1 cellular context compared by ENCODE assay signal in the genomic region with DNA sequence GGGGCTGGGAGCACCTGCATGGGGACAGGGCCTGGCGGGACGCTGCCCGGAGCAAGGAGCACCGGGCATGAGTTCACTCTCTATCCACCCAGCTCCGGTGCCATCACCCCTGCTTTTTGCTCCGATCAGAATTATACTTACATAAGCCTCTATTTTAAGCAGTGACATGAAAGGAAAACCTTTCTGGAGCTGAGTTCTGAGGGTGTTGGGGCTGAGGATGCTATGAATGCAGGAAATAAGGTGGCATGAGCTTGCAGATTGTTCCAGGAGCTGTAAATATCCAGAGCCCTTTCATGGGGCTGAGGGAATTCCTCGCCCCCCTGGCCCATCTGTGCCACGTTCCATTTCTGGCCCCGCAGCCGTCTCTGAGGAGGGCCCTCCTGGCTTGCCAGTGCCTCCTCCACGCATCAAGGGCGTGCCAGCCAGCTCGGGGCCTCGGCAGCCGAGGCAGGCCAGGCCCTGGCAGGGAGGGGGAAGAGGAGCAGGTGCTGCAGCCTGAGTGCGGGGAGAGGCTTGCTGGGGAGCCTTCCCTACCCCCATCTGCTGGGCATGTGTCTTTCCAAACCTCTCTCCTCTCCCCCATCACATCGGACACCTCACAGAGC.
TF ChIP-seq lines count a peak whose summit lies in the region.

No MANE protein-coding gene starts in this region.

TF ChIP-seq in GM23338, 12 proteins besides CTCF, POLR2A, EP300 and RAD21 (continued from another document):
- TF ChIP-seq, protein P1, sequence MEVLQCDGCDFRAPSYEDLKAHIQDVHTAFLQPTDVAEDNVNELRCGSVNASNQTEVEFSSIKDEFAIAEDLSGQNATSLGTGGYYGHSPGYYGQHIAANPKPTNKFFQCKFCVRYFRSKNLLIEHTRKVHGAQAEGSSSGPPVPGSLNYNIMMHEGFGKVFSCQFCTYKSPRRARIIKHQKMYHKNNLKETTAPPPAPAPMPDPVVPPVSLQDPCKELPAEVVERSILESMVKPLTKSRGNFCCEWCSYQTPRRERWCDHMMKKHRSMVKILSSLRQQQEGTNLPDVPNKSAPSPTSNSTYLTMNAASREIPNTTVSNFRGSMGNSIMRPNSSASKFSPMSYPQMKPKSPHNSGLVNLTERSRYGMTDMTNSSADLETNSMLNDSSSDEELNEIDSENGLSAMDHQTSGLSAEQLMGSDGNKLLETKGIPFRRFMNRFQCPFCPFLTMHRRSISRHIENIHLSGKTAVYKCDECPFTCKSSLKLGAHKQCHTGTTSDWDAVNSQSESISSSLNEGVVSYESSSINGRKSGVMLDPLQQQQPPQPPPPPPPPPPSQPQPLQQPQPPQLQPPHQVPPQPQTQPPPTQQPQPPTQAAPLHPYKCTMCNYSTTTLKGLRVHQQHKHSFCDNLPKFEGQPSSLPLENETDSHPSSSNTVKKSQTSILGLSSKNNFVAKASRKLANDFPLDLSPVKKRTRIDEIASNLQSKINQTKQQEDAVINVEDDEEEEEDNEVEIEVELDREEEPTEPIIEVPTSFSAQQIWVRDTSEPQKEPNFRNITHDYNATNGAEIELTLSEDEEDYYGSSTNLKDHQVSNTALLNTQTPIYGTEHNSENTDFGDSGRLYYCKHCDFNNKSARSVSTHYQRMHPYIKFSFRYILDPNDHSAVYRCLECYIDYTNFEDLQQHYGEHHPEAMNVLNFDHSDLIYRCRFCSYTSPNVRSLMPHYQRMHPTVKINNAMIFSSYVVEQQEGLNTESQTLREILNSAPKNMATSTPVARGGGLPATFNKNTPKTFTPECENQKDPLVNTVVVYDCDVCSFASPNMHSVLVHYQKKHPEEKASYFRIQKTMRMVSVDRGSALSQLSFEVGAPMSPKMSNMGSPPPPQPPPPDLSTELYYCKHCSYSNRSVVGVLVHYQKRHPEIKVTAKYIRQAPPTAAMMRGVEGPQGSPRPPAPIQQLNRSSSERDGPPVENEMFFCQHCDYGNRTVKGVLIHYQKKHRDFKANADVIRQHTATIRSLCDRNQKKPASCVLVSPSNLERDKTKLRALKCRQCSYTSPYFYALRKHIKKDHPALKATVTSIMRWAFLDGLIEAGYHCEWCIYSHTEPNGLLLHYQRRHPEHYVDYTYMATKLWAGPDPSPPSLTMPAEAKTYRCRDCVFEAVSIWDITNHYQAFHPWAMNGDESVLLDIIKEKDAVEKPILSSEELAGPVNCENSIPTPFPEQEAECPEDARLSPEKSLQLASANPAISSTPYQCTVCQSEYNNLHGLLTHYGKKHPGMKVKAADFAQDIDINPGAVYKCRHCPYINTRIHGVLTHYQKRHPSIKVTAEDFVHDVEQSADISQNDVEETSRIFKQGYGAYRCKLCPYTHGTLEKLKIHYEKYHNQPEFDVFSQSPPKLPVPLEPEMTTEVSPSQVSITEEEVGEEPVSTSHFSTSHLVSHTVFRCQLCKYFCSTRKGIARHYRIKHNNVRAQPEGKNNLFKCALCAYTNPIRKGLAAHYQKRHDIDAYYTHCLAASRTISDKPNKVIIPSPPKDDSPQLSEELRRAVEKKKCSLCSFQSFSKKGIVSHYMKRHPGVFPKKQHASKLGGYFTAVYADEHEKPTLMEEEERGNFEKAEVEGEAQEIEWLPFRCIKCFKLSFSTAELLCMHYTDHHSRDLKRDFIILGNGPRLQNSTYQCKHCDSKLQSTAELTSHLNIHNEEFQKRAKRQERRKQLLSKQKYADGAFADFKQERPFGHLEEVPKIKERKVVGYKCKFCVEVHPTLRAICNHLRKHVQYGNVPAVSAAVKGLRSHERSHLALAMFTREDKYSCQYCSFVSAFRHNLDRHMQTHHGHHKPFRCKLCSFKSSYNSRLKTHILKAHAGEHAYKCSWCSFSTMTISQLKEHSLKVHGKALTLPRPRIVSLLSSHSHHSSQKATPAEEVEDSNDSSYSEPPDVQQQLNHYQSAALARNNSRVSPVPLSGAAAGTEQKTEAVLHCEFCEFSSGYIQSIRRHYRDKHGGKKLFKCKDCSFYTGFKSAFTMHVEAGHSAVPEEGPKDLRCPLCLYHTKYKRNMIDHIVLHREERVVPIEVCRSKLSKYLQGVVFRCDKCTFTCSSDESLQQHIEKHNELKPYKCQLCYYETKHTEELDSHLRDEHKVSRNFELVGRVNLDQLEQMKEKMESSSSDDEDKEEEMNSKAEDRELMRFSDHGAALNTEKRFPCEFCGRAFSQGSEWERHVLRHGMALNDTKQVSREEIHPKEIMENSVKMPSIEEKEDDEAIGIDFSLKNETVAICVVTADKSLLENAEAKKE (CRISPR knock-in tag; IDR thresholded peaks at IDR 0.05), result no peak
- TF ChIP-seq STAT1 (IDR thresholded peaks at IDR 0.05; ENCODE audit: unreplicated experiment) (no peak), ZNF331 (CRISPR knock-in tag; IDR thresholded peaks at IDR 0.05; ENCODE audit: low read depth) (no peak), EZH2 (IDR thresholded peaks at IDR 0.05; ENCODE audit: low read depth, unreplicated experiment) (no peak), POLR2AphosphoS5 (IDR thresholded peaks at IDR 0.05; ENCODE audit: low read depth) (no peak)
- TF ChIP-seq, protein P2, sequence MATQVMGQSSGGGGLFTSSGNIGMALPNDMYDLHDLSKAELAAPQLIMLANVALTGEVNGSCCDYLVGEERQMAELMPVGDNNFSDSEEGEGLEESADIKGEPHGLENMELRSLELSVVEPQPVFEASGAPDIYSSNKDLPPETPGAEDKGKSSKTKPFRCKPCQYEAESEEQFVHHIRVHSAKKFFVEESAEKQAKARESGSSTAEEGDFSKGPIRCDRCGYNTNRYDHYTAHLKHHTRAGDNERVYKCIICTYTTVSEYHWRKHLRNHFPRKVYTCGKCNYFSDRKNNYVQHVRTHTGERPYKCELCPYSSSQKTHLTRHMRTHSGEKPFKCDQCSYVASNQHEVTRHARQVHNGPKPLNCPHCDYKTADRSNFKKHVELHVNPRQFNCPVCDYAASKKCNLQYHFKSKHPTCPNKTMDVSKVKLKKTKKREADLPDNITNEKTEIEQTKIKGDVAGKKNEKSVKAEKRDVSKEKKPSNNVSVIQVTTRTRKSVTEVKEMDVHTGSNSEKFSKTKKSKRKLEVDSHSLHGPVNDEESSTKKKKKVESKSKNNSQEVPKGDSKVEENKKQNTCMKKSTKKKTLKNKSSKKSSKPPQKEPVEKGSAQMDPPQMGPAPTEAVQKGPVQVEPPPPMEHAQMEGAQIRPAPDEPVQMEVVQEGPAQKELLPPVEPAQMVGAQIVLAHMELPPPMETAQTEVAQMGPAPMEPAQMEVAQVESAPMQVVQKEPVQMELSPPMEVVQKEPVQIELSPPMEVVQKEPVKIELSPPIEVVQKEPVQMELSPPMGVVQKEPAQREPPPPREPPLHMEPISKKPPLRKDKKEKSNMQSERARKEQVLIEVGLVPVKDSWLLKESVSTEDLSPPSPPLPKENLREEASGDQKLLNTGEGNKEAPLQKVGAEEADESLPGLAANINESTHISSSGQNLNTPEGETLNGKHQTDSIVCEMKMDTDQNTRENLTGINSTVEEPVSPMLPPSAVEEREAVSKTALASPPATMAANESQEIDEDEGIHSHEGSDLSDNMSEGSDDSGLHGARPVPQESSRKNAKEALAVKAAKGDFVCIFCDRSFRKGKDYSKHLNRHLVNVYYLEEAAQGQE (IDR thresholded peaks at IDR 0.05; ENCODE audit: unreplicated experiment), result no peak
TF ChIP-seq in GM23338: peak in this region for 0.
